In the genomic region with DNA sequence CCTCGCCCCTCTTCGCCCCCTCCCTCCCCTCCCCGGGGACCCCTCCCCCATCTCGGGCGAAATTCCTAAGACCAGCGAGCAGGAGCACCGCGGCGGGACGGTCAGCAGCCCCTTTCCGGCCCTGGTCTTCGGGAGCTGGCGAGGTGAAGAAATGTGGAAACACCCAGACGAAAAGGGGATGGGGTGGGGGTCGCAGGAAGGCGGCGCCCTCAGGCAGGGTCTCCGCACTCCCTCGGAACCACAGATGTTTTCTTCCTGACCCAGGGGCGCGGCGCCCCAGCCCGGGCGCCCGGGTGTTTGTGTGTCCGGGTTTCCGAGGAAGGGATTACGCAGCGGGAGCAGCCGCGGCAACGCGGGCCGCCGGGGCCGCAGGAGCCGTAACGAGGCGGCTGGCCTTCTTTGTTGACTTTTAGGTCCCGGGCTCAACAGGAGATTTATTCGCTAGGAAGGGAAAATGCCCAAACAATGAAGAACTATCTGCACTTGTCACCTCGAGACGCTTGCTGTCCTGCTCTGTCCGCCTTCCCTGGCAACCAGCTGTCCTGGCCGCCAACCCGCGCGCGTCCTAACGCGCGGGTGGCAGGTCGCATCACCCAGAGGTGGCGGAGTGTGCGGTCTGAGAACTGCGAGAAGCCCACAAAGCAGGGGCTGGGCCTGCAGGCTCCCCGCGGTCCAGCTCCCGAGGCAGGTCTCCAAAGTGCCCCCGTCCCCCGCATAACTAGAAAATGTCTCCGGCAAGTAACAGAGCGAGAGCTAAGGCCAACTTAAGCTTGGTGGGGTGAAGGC, we compare ENCODE assay signal across 1 cellular context.
A peak's percentile ranks its signal among the peaks of the same experiment; 100 is the strongest.
TF ChIP-seq lines count a peak whose summit lies in the region.

No MANE protein-coding gene starts in this region.

TF ChIP-seq in A549, 52 proteins besides CTCF, POLR2A, EP300 and RAD21 (continued from another document):
- peak; percentile 30 to 41; a peak in 1 of 5 replicates for TF ChIP-seq JUN (IDR thresholded peaks at IDR 0.05)
